ENCODE assay signal across 1 cellular context in the genomic region with DNA sequence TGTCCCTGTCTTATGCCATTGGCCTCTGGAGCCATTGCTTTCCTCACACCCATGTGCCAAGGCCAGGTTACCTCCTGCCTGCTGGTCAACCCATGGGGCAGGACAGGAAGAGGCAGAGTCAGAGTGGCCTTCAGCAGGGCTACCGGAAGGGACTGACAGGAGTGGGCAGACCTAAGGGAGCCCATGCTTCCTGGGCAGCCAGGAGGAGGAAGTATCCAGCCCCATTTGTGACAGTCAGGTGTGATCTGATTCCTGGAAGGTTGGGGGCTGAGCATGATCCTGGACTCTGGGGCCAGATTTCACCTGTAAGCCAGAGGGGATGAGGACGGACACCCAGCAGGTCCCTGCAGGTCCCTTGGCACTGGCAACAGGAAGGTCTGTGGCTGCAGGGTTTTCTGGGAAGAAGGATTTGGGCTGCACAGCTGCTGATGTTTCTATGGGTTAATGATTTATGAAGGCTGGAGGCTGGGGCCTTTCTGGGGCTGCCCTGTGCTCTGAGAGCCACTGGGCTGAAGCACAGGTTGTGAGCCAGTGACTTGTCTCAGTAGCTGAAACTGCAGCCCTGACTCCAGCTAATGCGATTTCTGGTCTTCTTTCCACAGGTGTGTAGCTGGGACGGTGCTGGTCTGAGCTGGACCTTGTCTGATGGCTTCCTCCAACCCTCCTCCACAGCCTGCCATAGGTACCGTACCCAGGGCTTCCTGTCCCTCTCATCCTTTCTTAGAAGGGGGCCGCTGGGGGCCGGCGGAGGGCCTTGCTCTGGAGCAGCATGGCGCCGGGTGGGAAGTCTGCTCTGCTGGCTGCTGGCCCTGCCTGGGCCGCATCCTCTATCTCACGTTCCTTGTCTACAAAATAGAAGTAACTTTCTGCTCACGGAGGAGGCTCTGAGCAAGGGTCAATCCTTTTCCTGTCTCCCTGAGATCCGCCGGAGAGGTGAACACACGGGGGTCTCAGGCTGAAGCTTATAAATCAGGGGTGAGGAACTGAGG.
A peak's percentile ranks its signal among the peaks of the same experiment; 100 is the strongest.
TF ChIP-seq lines count a peak whose summit lies in the region.

No MANE protein-coding gene starts in this region.

TF ChIP-seq in HepG2, 621 proteins besides CTCF, POLR2A, EP300 and RAD21 (continued from another document and continues in another):
- TF ChIP-seq, protein P1, sequence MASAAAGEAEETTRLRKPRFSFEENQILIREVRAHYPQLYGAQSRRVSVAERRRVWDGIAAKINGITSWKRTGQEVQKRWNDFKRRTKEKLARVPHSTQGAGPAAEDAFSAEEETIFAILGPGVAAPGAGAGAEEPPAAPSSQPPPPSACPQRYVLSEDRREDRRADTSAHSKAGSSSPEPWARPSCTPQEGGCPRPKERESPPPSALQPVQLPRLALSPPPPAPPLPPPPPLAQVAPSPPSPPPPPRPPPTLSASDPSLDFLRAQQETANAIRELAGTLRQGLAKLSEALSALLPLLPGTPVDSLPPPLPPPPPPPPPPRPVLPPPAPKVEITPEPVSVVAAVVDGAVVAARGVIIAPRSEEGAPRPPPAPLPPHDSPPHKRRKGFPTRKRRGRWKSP (CRISPR knock-in tag; IDR thresholded peaks at IDR 0.05): no peak
- peak; percentile 43; the same call in 1 of the 2 replicates for TF ChIP-seq SALL1 (CRISPR knock-in tag; IDR thresholded peaks at IDR 0.05)
- no peak; the same call in 1 of the 2 replicates for TF ChIP-seq ZNF451 (CRISPR knock-in tag; IDR thresholded peaks at IDR 0.05)
- peak; percentile 53; the same call in 1 of the 2 replicates for TF ChIP-seq ZNF335 (CRISPR knock-in tag; IDR thresholded peaks at IDR 0.05)
- 0 out of 2 replicates have a peak, but pooled peaks have one; percentile 59 for TF ChIP-seq ZSCAN5A (CRISPR knock-in tag; IDR thresholded peaks at IDR 0.05; ENCODE audit: borderline replicate concordance)
- TF ChIP-seq ZSCAN20 (CRISPR knock-in tag; IDR thresholded peaks at IDR 0.05; ENCODE audit: borderline replicate concordance): peak; percentile 63; the same call in 1 of the 2 replicates
- TF ChIP-seq ZBTB38 (CRISPR knock-in tag; IDR thresholded peaks at IDR 0.05): peak; percentile 70; the same call in 1 of the 2 replicates
- TF ChIP-seq ZNF660 (CRISPR knock-in tag; IDR thresholded peaks at IDR 0.05; ENCODE audit: borderline replicate concordance, low read depth): no peak
- TF ChIP-seq ZNF225 (CRISPR knock-in tag; IDR thresholded peaks at IDR 0.05): no peak
- no peak for TF ChIP-seq ZNF761 (CRISPR knock-in tag; conservative IDR thresholded peaks at IDR 0.05)
- no peak for TF ChIP-seq ZNF530 (CRISPR knock-in tag; IDR thresholded peaks at IDR 0.05; ENCODE audit: low read depth)
- no peak for TF ChIP-seq RFX3 (CRISPR knock-in tag; IDR thresholded peaks at IDR 0.05)
- TF ChIP-seq, protein P2, sequence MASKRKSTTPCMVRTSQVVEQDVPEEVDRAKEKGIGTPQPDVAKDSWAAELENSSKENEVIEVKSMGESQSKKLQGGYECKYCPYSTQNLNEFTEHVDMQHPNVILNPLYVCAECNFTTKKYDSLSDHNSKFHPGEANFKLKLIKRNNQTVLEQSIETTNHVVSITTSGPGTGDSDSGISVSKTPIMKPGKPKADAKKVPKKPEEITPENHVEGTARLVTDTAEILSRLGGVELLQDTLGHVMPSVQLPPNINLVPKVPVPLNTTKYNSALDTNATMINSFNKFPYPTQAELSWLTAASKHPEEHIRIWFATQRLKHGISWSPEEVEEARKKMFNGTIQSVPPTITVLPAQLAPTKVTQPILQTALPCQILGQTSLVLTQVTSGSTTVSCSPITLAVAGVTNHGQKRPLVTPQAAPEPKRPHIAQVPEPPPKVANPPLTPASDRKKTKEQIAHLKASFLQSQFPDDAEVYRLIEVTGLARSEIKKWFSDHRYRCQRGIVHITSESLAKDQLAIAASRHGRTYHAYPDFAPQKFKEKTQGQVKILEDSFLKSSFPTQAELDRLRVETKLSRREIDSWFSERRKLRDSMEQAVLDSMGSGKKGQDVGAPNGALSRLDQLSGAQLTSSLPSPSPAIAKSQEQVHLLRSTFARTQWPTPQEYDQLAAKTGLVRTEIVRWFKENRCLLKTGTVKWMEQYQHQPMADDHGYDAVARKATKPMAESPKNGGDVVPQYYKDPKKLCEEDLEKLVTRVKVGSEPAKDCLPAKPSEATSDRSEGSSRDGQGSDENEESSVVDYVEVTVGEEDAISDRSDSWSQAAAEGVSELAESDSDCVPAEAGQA (IDR thresholded peaks at IDR 0.05; ENCODE audit: low read depth): no peak
- TF ChIP-seq, protein P2 (CRISPR knock-in tag; IDR thresholded peaks at IDR 0.05; ENCODE audit: borderline replicate concordance): 0 out of 2 replicates have a peak, but pooled peaks have one; percentile 17
- peak; percentile 74 for TF ChIP-seq TARDBP (CRISPR knock-in tag; IDR thresholded peaks at IDR 0.05)
- no peak; the same call in 1 of the 2 replicates for TF ChIP-seq HOXA3 (CRISPR knock-in tag; IDR thresholded peaks at IDR 0.05)
- 0 out of 2 replicates have a peak, but pooled peaks have one; percentile 56 for TF ChIP-seq TMF1 (CRISPR knock-in tag; IDR thresholded peaks at IDR 0.05; ENCODE audit: low read depth)
- peak; percentile 80 for TF ChIP-seq PAXIP1 (CRISPR knock-in tag; conservative IDR thresholded peaks at IDR 0.05)
- TF ChIP-seq ZBTB42 (CRISPR knock-in tag; IDR thresholded peaks at IDR 0.05): 0 out of 2 replicates have a peak, but pooled peaks have one; percentile 42
- TF ChIP-seq ZNF564 (CRISPR knock-in tag; IDR thresholded peaks at IDR 0.05): peak; percentile 55; the same call in 1 of the 2 replicates
- TF ChIP-seq ZNF33B (CRISPR knock-in tag; IDR thresholded peaks at IDR 0.05): no peak
- TF ChIP-seq, protein P3, sequence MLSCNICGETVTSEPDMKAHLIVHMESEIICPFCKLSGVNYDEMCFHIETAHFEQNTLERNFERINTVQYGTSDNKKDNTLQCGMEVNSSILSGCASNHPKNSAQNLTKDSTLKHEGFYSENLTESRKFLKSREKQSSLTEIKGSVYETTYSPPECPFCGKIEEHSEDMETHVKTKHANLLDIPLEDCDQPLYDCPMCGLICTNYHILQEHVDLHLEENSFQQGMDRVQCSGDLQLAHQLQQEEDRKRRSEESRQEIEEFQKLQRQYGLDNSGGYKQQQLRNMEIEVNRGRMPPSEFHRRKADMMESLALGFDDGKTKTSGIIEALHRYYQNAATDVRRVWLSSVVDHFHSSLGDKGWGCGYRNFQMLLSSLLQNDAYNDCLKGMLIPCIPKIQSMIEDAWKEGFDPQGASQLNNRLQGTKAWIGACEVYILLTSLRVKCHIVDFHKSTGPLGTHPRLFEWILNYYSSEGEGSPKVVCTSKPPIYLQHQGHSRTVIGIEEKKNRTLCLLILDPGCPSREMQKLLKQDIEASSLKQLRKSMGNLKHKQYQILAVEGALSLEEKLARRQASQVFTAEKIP (CRISPR knock-in tag; IDR thresholded peaks at IDR 0.05; ENCODE audit: borderline replicate concordance): no peak
- TF ChIP-seq ARNTL (CRISPR knock-in tag; IDR thresholded peaks at IDR 0.05): peak; percentile 54; the same call in 1 of the 2 replicates
- TF ChIP-seq IKZF4 (CRISPR knock-in tag; IDR thresholded peaks at IDR 0.05; ENCODE audit: borderline replicate concordance, low read depth, not compliant biosample characterization): no peak
- peak; percentile 62; the same call in 1 of the 2 replicates for TF ChIP-seq MXD3 (CRISPR knock-in tag; IDR thresholded peaks at IDR 0.05)
- TF ChIP-seq, protein P4, sequence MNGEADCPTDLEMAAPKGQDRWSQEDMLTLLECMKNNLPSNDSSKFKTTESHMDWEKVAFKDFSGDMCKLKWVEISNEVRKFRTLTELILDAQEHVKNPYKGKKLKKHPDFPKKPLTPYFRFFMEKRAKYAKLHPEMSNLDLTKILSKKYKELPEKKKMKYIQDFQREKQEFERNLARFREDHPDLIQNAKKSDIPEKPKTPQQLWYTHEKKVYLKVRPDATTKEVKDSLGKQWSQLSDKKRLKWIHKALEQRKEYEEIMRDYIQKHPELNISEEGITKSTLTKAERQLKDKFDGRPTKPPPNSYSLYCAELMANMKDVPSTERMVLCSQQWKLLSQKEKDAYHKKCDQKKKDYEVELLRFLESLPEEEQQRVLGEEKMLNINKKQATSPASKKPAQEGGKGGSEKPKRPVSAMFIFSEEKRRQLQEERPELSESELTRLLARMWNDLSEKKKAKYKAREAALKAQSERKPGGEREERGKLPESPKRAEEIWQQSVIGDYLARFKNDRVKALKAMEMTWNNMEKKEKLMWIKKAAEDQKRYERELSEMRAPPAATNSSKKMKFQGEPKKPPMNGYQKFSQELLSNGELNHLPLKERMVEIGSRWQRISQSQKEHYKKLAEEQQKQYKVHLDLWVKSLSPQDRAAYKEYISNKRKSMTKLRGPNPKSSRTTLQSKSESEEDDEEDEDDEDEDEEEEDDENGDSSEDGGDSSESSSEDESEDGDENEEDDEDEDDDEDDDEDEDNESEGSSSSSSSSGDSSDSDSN (CRISPR knock-in tag; IDR thresholded peaks at IDR 0.05): peak; percentile 58
- no peak for TF ChIP-seq CREB3 (CRISPR knock-in tag; IDR thresholded peaks at IDR 0.05)
